Comparison of ENCODE assay signal across 29 cellular contexts in the genomic region with DNA sequence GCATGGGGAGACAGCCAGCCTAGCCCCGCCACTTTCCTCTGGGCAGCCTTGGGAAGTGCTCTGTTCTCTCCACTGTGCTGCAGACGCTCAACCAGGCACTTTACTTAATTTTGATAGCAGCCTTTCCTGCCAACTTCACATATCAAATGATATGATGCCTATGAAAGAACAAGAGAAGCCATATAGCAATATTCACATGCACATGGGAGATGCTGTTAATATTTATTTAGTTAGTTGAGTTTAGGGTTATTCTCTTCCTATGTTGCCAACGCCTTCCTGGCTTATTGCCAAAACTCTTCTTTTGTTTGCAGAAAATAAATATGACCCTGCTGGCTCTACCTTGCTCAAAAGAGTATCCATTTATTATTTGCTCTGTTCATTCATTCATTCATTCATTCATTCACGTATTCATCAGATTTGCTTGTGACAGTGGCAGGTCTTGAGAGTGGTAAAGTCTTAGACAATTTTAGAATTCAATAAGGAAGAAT.
DNase-seq lines count a peak whose midpoint lies in the region; ATAC-seq and TF ChIP-seq lines count a peak whose summit lies in the region.
"Had no signal": no experiment of that assay in that cellular context is flagged by ENCODE, and none has a peak within 500 bp of the region (broad histone marks: within the 10 kb centered on the region; RNA-seq: fewer than 3 reads in every experiment).

No MANE protein-coding gene starts in this region.

- H3K4me1 Mint-ChIP-seq in T-helper 2 cell treated with Interferon-gamma antibody and Interleukin-4, amounts not matched to agents 5 μg/mL and 100 μg/mL, for 36 hours (ENCODE audit: low read depth) = no peaks in the 10 kb centered on the region
- H3K4me1 Mint-ChIP-seq: memory B cell; nephron progenitor cell; stimulated activated naive B cell treated with anti-CD40 and anti-IgM and Interleukin-4, amounts not matched to agents 10 μg/mL and 1 μg/mL and 100 μg/mL, for 72 hours had no signal

- no peak overlapping the region for H3K4me3 Mint-ChIP-seq in T-helper 2 cell treated with Interferon-gamma antibody and Interleukin-4, amounts not matched to agents 5 μg/mL and 100 μg/mL, for 36 hours
- H3K4me3 Mint-ChIP-seq: memory B cell; nephron progenitor cell; stimulated activated naive B cell treated with anti-CD40 and anti-IgM and Interleukin-4, amounts not matched to agents 10 μg/mL and 1 μg/mL and 100 μg/mL, for 72 hours; type B pancreatic cell had no signal

- no peak overlapping the region for H3K9ac ChIP-seq in PC-3 (ENCODE audit: low read length)

- CTCF ChIA-PET in PC-3 (lab: Charles Lee) = no interaction called here

- H3K36me3 ChIP-seq in PC-3 (ENCODE audit: low read depth, low read length) (no peaks in the 10 kb centered on the region), hepatocyte (replicated peaks; ENCODE audit: insufficient read depth, low read depth) (no peaks in the 10 kb centered on the region)
- H3K36me3 ChIP-seq: gastroesophageal sphincter had no signal

- no peak overlapping the region for H3K27ac ChIP-seq in PC-3 (ENCODE audit: low read length)
- peak overlapping the region; percentile 79 for H3K27ac ChIP-seq in hepatocyte
- H3K27ac ChIP-seq: C4-2B, gastroesophageal sphincter had no signal

- H3K9me2 ChIP-seq in PC-3 (replicated peaks; ENCODE audit: low read length) = no peaks in the 10 kb centered on the region
- no peaks in the 10 kb centered on the region for H3K9me2 ChIP-seq in hepatocyte (replicated peaks; ENCODE audit: insufficient read depth)

- POLR2A ChIA-PET in PC-3 (lab: Charles Lee; ENCODE audit: unreplicated experiment) = no interaction called here

- H3K27me3 Mint-ChIP-seq in T-helper 2 cell treated with Interferon-gamma antibody and Interleukin-4, amounts not matched to agents 5 μg/mL and 100 μg/mL, for 36 hours (ENCODE audit: low read depth) = no peaks in the 10 kb centered on the region

- 70% methylated on average over 4 of the region's 4 CpGs for WGBS in hepatocyte (ENCODE audit: low lambda C conversion rate, missing lambda C conversion rate)

- H4K20me1 ChIP-seq in PC-3 (ENCODE audit: low read length) = no peaks in the 10 kb centered on the region
- no peaks in the 10 kb centered on the region for H4K20me1 ChIP-seq in hepatocyte (ENCODE audit: insufficient read depth, poor library complexity, severe bottlenecking)

- H3K36me3 Mint-ChIP-seq in T-helper 2 cell treated with Interferon-gamma antibody and Interleukin-4, amounts not matched to agents 5 μg/mL and 100 μg/mL, for 36 hours (ENCODE audit: low read depth) = no peaks in the 10 kb centered on the region
- H3K36me3 Mint-ChIP-seq: memory B cell; stimulated activated naive B cell treated with anti-CD40 and anti-IgM and Interleukin-4, amounts not matched to agents 10 μg/mL and 1 μg/mL and 100 μg/mL, for 72 hours; type B pancreatic cell had no signal

- H3K27me3 ChIP-seq in PC-3 (ENCODE audit: low read length) = no peaks in the 10 kb centered on the region
- H3K27me3 ChIP-seq in hepatocyte = no peaks in the 10 kb centered on the region
- H3K27me3 ChIP-seq: gastroesophageal sphincter had no signal

- DNase-seq in NCI-H2196 (lab: John Stamatoyannopoulos, UW; ENCODE audit: unreplicated experiment) (peak; percentile 32), NCI-H2196 treated with DMSO at 0.1 percent for 48 hours (lab: John Stamatoyannopoulos, UW; ENCODE audit: unreplicated experiment) (no peak), PC-3 (peak; percentile 44), hepatocyte (ENCODE audit: low spot score) (peak; percentile 17), AG08395 (ENCODE audit: low spot score) (no peak), left lobe of liver (ENCODE audit: low spot score) (no peak)
- DNase-seq in T-helper 2 cell treated with Interferon-gamma antibody and Interleukin-4, amounts not matched to agents 5 μg/mL and 100 μg/mL, for 36 hours (ENCODE audit: low spot score) = no peak
- DNase-seq: 8988T; activated CD4-positive, alpha-beta T cell treated with anti-CD3 and anti-CD28 coated beads for 4 hours; activated CD8-positive, alpha-beta memory T cell treated with anti-CD3 and anti-CD28 coated beads for 24 hours; activated effector memory CD4-positive, alpha-beta T cell treated with Interleukin-2 at 50 U/mL for 16 hours; amygdala; Calu3; EL; hypothalamus; KBM-7; MM.1S; NCI-H1436; NCI-H510A treated with DMSO at 0.1 percent for 48 hours; nephron progenitor cell; stimulated activated naive B cell treated with anti-CD40 and anti-IgM and Interleukin-4, amounts not matched to agents 10 μg/mL and 1 μg/mL and 100 μg/mL, for 72 hours; T-helper 9 cell had no signal

- no peak overlapping the region for H3K4me2 ChIP-seq in PC-3 (ENCODE audit: low read length)
- no peak overlapping the region for H3K4me2 ChIP-seq in hepatocyte

- no peak overlapping the region for H3K27ac Mint-ChIP-seq in T-helper 2 cell treated with Interferon-gamma antibody and Interleukin-4, amounts not matched to agents 5 μg/mL and 100 μg/mL, for 36 hours
- H3K27ac Mint-ChIP-seq: activated naive CD4-positive, alpha-beta T cell treated with anti-CD3 and anti-CD28 coated beads, Interleukin-2, amount 50 U/mL, for 72 hours; memory B cell; nephron progenitor cell; stimulated activated naive B cell treated with anti-CD40 and anti-IgM and Interleukin-4, amounts not matched to agents 10 μg/mL and 1 μg/mL and 100 μg/mL, for 72 hours; type B pancreatic cell had no signal

- H3K4me1 ChIP-seq in PC-3 (ENCODE audit: insufficient read depth, low read length) = no peaks in the 10 kb centered on the region
- H3K4me1 ChIP-seq in hepatocyte (ENCODE audit: insufficient read depth) = peaks cover 13% of the 10 kb centered on the region
- H3K4me1 ChIP-seq: gastroesophageal sphincter had no signal

- TF ChIP-seq CTCF in PC-3 (conservative IDR thresholded peaks at IDR 0.05; ENCODE audit: low read depth, low read length) = no peak
- TF ChIP-seq CTCF in hepatocyte (IDR thresholded peaks at IDR 0.05; ENCODE audit: poor library complexity) = no peak

- H2AFZ ChIP-seq in PC-3 (ENCODE audit: low read length) (no peak overlapping the region), hepatocyte (no peak overlapping the region)

- H3K9me3 ChIP-seq in PC-3 (ENCODE audit: low read length) (no peaks in the 10 kb centered on the region), hepatocyte (ENCODE audit: low read depth) (no peaks in the 10 kb centered on the region)
- H3K9me3 ChIP-seq: gastroesophageal sphincter had no signal

- no peaks in the 10 kb centered on the region for H3K9me3 Mint-ChIP-seq in T-helper 2 cell treated with Interferon-gamma antibody and Interleukin-4, amounts not matched to agents 5 μg/mL and 100 μg/mL, for 36 hours
- H3K9me3 Mint-ChIP-seq: type B pancreatic cell had no signal

- BruUV-seq in PC-3 (replicated peaks; lab: Mats Ljungman, UMichigan) = no TSS peak

- H3F3A ChIP-seq in PC-3 (ENCODE audit: low read length, unreplicated experiment) = no peaks in the 10 kb centered on the region

- no peak for TF ChIP-seq EP300 in Ishikawa (IDR thresholded peaks at IDR 0.05; ENCODE audit: borderline replicate concordance)

- ATAC-seq in PC-3 = no peak
- ATAC-seq in left lobe of liver = no peak
- ATAC-seq: activated naive CD4-positive, alpha-beta T cell treated with anti-CD3 and anti-CD28 coated beads, Interleukin-2, amount 50 U/mL, for 72 hours; gastroesophageal sphincter; Panc1; stimulated activated naive B cell treated with anti-CD40 and anti-IgM and Interleukin-4, amounts not matched to agents 10 μg/mL and 1 μg/mL and 100 μg/mL, for 72 hours had no signal

- H3K79me2 ChIP-seq in PC-3 (ENCODE audit: low read length) = no peaks in the 10 kb centered on the region
- no peaks in the 10 kb centered on the region for H3K79me2 ChIP-seq in hepatocyte

- intact Hi-C loops in PC-3 (cut with micrococcal nuclease) = no loop called here

- TF ChIP-seq RAD21 in Ishikawa (IDR thresholded peaks at IDR 0.05; ENCODE audit: low read depth) = no peak

- H3K4me3 ChIP-seq in PC-3 (ENCODE audit: low read length) (no peak overlapping the region), hepatocyte (no peak overlapping the region)
- H3K4me3 ChIP-seq: gastroesophageal sphincter had no signal

TF ChIP-seq in Ishikawa, 13 proteins besides CTCF, POLR2A, EP300 and RAD21:
- TF ChIP-seq, protein P1, sequence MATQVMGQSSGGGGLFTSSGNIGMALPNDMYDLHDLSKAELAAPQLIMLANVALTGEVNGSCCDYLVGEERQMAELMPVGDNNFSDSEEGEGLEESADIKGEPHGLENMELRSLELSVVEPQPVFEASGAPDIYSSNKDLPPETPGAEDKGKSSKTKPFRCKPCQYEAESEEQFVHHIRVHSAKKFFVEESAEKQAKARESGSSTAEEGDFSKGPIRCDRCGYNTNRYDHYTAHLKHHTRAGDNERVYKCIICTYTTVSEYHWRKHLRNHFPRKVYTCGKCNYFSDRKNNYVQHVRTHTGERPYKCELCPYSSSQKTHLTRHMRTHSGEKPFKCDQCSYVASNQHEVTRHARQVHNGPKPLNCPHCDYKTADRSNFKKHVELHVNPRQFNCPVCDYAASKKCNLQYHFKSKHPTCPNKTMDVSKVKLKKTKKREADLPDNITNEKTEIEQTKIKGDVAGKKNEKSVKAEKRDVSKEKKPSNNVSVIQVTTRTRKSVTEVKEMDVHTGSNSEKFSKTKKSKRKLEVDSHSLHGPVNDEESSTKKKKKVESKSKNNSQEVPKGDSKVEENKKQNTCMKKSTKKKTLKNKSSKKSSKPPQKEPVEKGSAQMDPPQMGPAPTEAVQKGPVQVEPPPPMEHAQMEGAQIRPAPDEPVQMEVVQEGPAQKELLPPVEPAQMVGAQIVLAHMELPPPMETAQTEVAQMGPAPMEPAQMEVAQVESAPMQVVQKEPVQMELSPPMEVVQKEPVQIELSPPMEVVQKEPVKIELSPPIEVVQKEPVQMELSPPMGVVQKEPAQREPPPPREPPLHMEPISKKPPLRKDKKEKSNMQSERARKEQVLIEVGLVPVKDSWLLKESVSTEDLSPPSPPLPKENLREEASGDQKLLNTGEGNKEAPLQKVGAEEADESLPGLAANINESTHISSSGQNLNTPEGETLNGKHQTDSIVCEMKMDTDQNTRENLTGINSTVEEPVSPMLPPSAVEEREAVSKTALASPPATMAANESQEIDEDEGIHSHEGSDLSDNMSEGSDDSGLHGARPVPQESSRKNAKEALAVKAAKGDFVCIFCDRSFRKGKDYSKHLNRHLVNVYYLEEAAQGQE (IDR thresholded peaks at IDR 0.05; ENCODE audit: low read depth) = no peak
- TF ChIP-seq, protein P2, sequence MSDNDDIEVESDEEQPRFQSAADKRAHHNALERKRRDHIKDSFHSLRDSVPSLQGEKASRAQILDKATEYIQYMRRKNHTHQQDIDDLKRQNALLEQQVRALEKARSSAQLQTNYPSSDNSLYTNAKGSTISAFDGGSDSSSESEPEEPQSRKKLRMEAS (IDR thresholded peaks at IDR 0.05) = no peak
- TF ChIP-seq NFIC (IDR thresholded peaks at IDR 0.05) = peak; percentile 15; the same call in 1 of the 2 replicates
- no peak for TF ChIP-seq TCF12 (IDR thresholded peaks at IDR 0.05; ENCODE audit: low read depth)
- no peak for TF ChIP-seq TAF1 (IDR thresholded peaks at IDR 0.05; ENCODE audit: low read depth)
TF ChIP-seq in Ishikawa: peak in this region for 1.

Comparison
In these comparisons a context has a peak if more than half of its experiments do, and no peak if none do; other contexts are left out.
1. DNase-seq: peak in NCI-H2196 (single experiment), PC-3 (single experiment) and hepatocyte (single experiment); none in NCI-H2196 treated with DMSO at 0.1 percent for 48 hours (single experiment), AG08395 (single experiment), left lobe of liver (single experiment) and T-helper 2 cell treated with Interferon-gamma antibody and Interleukin-4, amounts not matched to agents 5 μg/mL and 100 μg/mL, for 36 hours (single experiment).